Comparison of ENCODE assay signal across 1 cellular context in the genomic region with DNA sequence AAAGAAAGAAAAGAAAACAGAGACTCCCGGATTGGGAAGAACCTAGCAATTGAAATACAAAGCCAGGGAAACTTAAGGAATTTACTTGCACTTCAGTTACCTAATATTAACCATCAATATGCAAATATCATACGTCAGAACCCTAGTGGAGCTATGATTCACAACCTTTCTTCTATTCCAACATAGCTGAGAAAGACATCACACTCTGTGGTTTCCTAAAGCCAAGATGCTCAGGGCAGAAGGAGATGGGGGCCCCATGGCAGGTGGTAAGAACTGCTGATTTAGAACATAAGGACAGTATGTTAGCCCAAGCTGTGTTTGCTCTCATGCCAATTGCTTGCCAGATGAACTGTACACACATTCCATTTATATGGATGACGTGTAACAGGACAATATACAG.
TF ChIP-seq lines count a peak whose summit lies in the region.

No MANE protein-coding gene starts in this region.

TF ChIP-seq in GM12878, 131 proteins besides CTCF, POLR2A, EP300 and RAD21 (continued from another document):
- TF ChIP-seq MEF2A (IDR thresholded peaks at IDR 0.05; ENCODE audit: insufficient read depth, low read depth, low read length) (no peak), CBX3 (IDR thresholded peaks at IDR 0.05; ENCODE audit: borderline replicate concordance, low read depth) (no peak), YBX1 (IDR thresholded peaks at IDR 0.05) (no peak), TARDBP (IDR thresholded peaks at IDR 0.05; ENCODE audit: borderline replicate concordance) (no peak), FOS (IDR thresholded peaks at IDR 0.05; ENCODE audit: borderline replicate concordance, extremely low read depth, insufficient read length) (no peak), ZNF384 (IDR thresholded peaks at IDR 0.05; ENCODE audit: borderline replicate concordance, low read depth, low read length) (no peak), KAT2A (conservative IDR thresholded peaks at IDR 0.05; ENCODE audit: control insufficient read depth, low read depth, low read length) (no peak), SIN3A (IDR thresholded peaks at IDR 0.05; ENCODE audit: low read depth, low read length) (no peak), CREM (IDR thresholded peaks at IDR 0.05; ENCODE audit: low read depth) (peak; percentile 73), WRNIP1 (IDR thresholded peaks at IDR 0.05; ENCODE audit: borderline replicate concordance, low read depth, low read length) (no peak), MTA3 (IDR thresholded peaks at IDR 0.05; ENCODE audit: borderline replicate concordance, low read length) (no peak), SMARCA5 (IDR thresholded peaks at IDR 0.05) (no peak), ZNF24 (IDR thresholded peaks at IDR 0.05) (no peak), RFX5 (IDR thresholded peaks at IDR 0.05; ENCODE audit: low read depth, low read length) (no peak), PML (IDR thresholded peaks at IDR 0.05; ENCODE audit: low read length) (no peak), TCF7 (IDR thresholded peaks at IDR 0.05; ENCODE audit: borderline replicate concordance) (no peak), GATAD2B (conservative IDR thresholded peaks at IDR 0.05; ENCODE audit: low read depth) (no peak), RCOR1 (conservative IDR thresholded peaks at IDR 0.05; ENCODE audit: low read depth, low read length) (no peak), JUND (IDR thresholded peaks at IDR 0.05; ENCODE audit: low read depth, low read length) (no peak), POU2F2 (IDR thresholded peaks at IDR 0.05; ENCODE audit: borderline replicate concordance, low read depth, low read length) (peak; percentile 85; the same call in 2 of the 3 replicates), E2F4 (IDR thresholded peaks at IDR 0.05; ENCODE audit: low read depth, low read length) (no peak), IKZF1 (conservative IDR thresholded peaks at IDR 0.05) (peak; percentile 34; the same call in 1 of the 2 replicates), ZBTB11 (CRISPR knock-in tag; IDR thresholded peaks at IDR 0.05) (no peak), HSF1 (IDR thresholded peaks at IDR 0.05; ENCODE audit: low read depth, low read length) (no peak)
- TF ChIP-seq, protein P1, sequence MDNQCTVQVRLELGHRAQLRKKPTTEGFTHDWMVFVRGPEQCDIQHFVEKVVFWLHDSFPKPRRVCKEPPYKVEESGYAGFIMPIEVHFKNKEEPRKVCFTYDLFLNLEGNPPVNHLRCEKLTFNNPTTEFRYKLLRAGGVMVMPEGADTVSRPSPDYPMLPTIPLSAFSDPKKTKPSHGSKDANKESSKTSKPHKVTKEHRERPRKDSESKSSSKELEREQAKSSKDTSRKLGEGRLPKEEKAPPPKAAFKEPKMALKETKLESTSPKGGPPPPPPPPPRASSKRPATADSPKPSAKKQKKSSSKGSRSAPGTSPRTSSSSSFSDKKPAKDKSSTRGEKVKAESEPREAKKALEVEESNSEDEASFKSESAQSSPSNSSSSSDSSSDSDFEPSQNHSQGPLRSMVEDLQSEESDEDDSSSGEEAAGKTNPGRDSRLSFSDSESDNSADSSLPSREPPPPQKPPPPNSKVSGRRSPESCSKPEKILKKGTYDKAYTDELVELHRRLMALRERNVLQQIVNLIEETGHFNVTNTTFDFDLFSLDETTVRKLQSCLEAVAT (IDR thresholded peaks at IDR 0.05) = no peak
- TF ChIP-seq, protein P2, sequence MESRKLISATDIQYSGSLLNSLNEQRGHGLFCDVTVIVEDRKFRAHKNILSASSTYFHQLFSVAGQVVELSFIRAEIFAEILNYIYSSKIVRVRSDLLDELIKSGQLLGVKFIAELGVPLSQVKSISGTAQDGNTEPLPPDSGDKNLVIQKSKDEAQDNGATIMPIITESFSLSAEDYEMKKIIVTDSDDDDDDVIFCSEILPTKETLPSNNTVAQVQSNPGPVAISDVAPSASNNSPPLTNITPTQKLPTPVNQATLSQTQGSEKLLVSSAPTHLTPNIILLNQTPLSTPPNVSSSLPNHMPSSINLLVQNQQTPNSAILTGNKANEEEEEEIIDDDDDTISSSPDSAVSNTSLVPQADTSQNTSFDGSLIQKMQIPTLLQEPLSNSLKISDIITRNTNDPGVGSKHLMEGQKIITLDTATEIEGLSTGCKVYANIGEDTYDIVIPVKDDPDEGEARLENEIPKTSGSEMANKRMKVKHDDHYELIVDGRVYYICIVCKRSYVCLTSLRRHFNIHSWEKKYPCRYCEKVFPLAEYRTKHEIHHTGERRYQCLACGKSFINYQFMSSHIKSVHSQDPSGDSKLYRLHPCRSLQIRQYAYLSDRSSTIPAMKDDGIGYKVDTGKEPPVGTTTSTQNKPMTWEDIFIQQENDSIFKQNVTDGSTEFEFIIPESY (IDR thresholded peaks at IDR 0.05) = no peak
- TF ChIP-seq, protein P3, sequence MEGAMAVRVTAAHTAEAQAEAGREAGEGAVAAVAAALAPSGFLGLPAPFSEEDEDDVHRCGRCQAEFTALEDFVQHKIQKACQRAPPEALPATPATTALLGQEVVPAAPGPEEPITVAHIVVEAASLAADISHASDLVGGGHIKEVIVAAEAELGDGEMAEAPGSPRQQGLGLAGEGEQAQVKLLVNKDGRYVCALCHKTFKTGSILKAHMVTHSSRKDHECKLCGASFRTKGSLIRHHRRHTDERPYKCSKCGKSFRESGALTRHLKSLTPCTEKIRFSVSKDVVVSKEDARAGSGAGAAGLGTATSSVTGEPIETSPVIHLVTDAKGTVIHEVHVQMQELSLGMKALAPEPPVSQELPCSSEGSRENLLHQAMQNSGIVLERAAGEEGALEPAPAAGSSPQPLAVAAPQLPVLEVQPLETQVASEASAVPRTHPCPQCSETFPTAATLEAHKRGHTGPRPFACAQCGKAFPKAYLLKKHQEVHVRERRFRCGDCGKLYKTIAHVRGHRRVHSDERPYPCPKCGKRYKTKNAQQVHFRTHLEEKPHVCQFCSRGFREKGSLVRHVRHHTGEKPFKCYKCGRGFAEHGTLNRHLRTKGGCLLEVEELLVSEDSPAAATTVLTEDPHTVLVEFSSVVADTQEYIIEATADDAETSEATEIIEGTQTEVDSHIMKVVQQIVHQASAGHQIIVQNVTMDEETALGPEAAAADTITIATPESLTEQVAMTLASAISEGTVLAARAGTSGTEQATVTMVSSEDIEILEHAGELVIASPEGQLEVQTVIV (IDR thresholded peaks at IDR 0.05; ENCODE audit: borderline replicate concordance, partially characterized antibody) = no peak
